26 cellular contexts compared by ENCODE assay signal in genomic region chr16:89168381-89169189, GRCh38. TPM values are rescaled to one million over a fixed set of nuclear protein-coding genes. Genes with fewer than 3 reads are reported as not detected.
DNase-seq lines count a peak whose midpoint lies in the region; ATAC-seq, FAIRE-seq and TF ChIP-seq lines count a peak whose summit lies in the region.
"Had no signal": no experiment of that assay in that cellular context is flagged by ENCODE, and none has a peak within 500 bp of the region (broad histone marks: within the 10 kb centered on the region; RNA-seq: fewer than 3 reads in every experiment).

No MANE protein-coding gene starts in this region.

- no peak for FAIRE-seq in K562 (lab: Jason Lieb, UNC)

- H3K27me3 Mint-ChIP-seq in HFFc6 (ENCODE audit: insufficient read depth): peaks cover 3% of the 10 kb centered on the region
- peaks cover 12% of the 10 kb centered on the region for H3K27me3 Mint-ChIP-seq in neural progenitor cell (ENCODE audit: insufficient read depth, low read depth)
- H3K27me3 Mint-ChIP-seq: T-helper 17 cell had no signal

- WGBS in K562 (ENCODE audit: insufficient coverage, low coverage, missing lambda C conversion rate): 57% methylated on average over 22 of the region's 23 CpGs

- peak; percentile 57 for DNase-seq in DMS 273 (lab: John Stamatoyannopoulos, UW; ENCODE audit: unreplicated experiment)
- no peak for DNase-seq in DMS 273 treated with DMSO at 0.1 percent for 48 hours (lab: John Stamatoyannopoulos, UW)
- DNase-seq in HFFc6: no peak
- DNase-seq in K562 (ENCODE audit: extremely low read depth in 1 of 4, low spot score in 3 of 4): no peak
- DNase-seq in neural progenitor cell (ENCODE audit: low spot score): no peak
- no peak for DNase-seq in iPS-NIHi7 (ENCODE audit: extremely low spot score)
- DNase-seq: 8988T; activated B cell treated with CpG ODN at 0.5 μM for 24 hours; activated CD8-positive, alpha-beta memory T cell treated with anti-CD3 and anti-CD28 coated beads for 24 hours; cortex of kidney; gastrocnemius medialis; KBM-7; mesendoderm; natural killer cell; NCI-H187 treated with DMSO at 0.1 percent for 48 hours; PC-9; stimulated activated CD4-positive, alpha-beta T cell treated with anti-CD3 and anti-CD28 coated beads, Interleukin-4, amount 100 ng/mL, for 1 hour; stimulated activated naive CD8-positive, alpha-beta T cell treated with anti-CD3 and anti-CD28 coated beads, Interleukin-15, amount 100 ng/mL, for 72 hours; T-helper 17 cell had no signal

- TF ChIP-seq RAD21 in K562 (CRISPR knock-in tag; conservative IDR thresholded peaks at IDR 0.05 in 1 of 2, IDR thresholded peaks at IDR 0.05 in 1 of 2): no peak

- no peak overlapping the region for H3K4me3 Mint-ChIP-seq in HFFc6
- H3K4me3 Mint-ChIP-seq in neural progenitor cell: no peak overlapping the region
- H3K4me3 Mint-ChIP-seq: activated B cell treated with CpG ODN at 0.5 μM for 24 hours; activated T-helper 1 cell treated with anti-CD3 and anti-CD28 coated beads, Interleukin-12 subunit alpha, Interleukin-12 subunit beta, Interleukin-2, Interleukin-4 antibody, amounts not matched to agents 30 ng/mL and 10 ng/mL and 1 ng/mL, durations not matched to agents 14 hours and 24 hours and 36 hours; natural killer cell; stimulated activated naive CD8-positive, alpha-beta T cell treated with anti-CD3 and anti-CD28 coated beads, Interleukin-15, amount 100 ng/mL, for 72 hours; T-helper 17 cell had no signal

- no peaks in the 10 kb centered on the region for H3K36me3 Mint-ChIP-seq in HFFc6 (ENCODE audit: low read depth)
- no peaks in the 10 kb centered on the region for H3K36me3 Mint-ChIP-seq in neural progenitor cell
- H3K36me3 Mint-ChIP-seq: activated naive CD4-positive, alpha-beta T cell treated with anti-CD3 and anti-CD28 coated beads, Interleukin-2, amount 50 U/mL, for 72 hours; natural killer cell had no signal

- intact Hi-C loops in K562 (cut with micrococcal nuclease): loop anchor here (10.0 kb wide), 1 partner anchor 194 kb away; the partner anchor contains the start of gene CBFA2T3

- BruUV-seq in K562 (replicated peaks; lab: Mats Ljungman, UMichigan): no TSS peak

- H3K9ac ChIP-seq in K562 (ENCODE audit: insufficient read depth in 1 of 2, low read depth in 2 of 2, low read length in 2 of 2): peak overlapping the region in 1 of 2 experiments; percentile 48; a peak in 1 of 4 replicates
- H3K9ac ChIP-seq in neural progenitor cell: no peak overlapping the region

- H3K36me3 ChIP-seq in K562 (ENCODE audit: control insufficient read depth, insufficient read depth, low read length) (no peaks in the 10 kb centered on the region), neural progenitor cell (no peaks in the 10 kb centered on the region)
- H3K36me3 ChIP-seq: gastrocnemius medialis had no signal

- no peak overlapping the region for H3K27ac ChIP-seq in K562 (ENCODE audit: extremely low read depth, low read depth, low read length)
- no peak overlapping the region for H3K27ac ChIP-seq in neural progenitor cell
- H3K27ac ChIP-seq: gastrocnemius medialis, PC-9, skin epidermis had no signal

- H2AFZ ChIP-seq in K562 (ENCODE audit: low read depth, low read length) (no peak overlapping the region), neural progenitor cell (replicated peaks) (no peak overlapping the region)
- H2AFZ ChIP-seq: PC-9 had no signal

- H3K4me1 ChIP-seq in K562 (replicated peaks in 1 of 2; ENCODE audit: control insufficient read depth in 2 of 2, insufficient read depth in 2 of 2, low read length in 2 of 2) (peaks cover 18 to 88% of the 10 kb centered on the region in 2 experiments), neural progenitor cell (peaks cover 27% of the 10 kb centered on the region)

- H3K27ac Mint-ChIP-seq in HFFc6 (no peak overlapping the region), neural progenitor cell (peak overlapping the region; percentile 74)
- H3K27ac Mint-ChIP-seq: activated B cell treated with CpG ODN at 0.5 μM for 24 hours; activated T-helper 1 cell treated with anti-CD3 and anti-CD28 coated beads, Interleukin-12 subunit alpha, Interleukin-12 subunit beta, Interleukin-2, Interleukin-4 antibody, amounts not matched to agents 30 ng/mL and 10 ng/mL and 1 ng/mL, durations not matched to agents 14 hours and 24 hours and 36 hours; natural killer cell; stimulated activated naive CD8-positive, alpha-beta T cell treated with anti-CD3 and anti-CD28 coated beads, Interleukin-15, amount 100 ng/mL, for 72 hours; T-helper 17 cell had no signal

- in situ Hi-C loops in K562 (cut with MboI): loop anchor here (5.0 kb wide), 1 partner anchor 356 kb away; the partner anchor contains the start of gene APRT

- peaks cover 14% of the 10 kb centered on the region for H3K4me1 Mint-ChIP-seq in HFFc6 (ENCODE audit: low read depth)
- H3K4me1 Mint-ChIP-seq in neural progenitor cell: peaks cover 26% of the 10 kb centered on the region

- H3K79me2 ChIP-seq in K562 (ENCODE audit: control insufficient read depth, insufficient read depth, low read length) (no peaks in the 10 kb centered on the region), neural progenitor cell (ENCODE audit: low read depth) (no peaks in the 10 kb centered on the region)

- POLR2A ChIA-PET in K562 (lab: Yijun Ruan, JAX): no interaction called here

- CTCF ChIA-PET in K562 (lab: Yijun Ruan, JAX; ENCODE audit: low intra/inter-chr PET ratio): interaction anchor here (1.0 to 2.6 kb wide), 3 partner anchors 356 to 431 kb away, joined by 3 to 21 read pairs (median 16); partner anchors contain the start of gene APRT

- peaks cover 3% of the 10 kb centered on the region for H3F3A ChIP-seq in neural progenitor cell (ENCODE audit: low read depth)

- TF ChIP-seq CTCF in HFFc6 (IDR thresholded peaks at IDR 0.05) (peak; percentile 47), K562 (IDR thresholded peaks at IDR 0.05 in 2 of 3, conservative IDR thresholded peaks at IDR 0.05 in 1 of 3; ENCODE audit: insufficient read depth in 2 of 3, low read depth in 1 of 3, low read length in 3 of 3) (peak in 2 of 3 experiments; percentile 30 to 38; a peak in 2 of 6 replicates), neural progenitor cell (IDR thresholded peaks at IDR 0.05) (no peak)

- TF ChIP-seq EP300 in K562 (IDR thresholded peaks at IDR 0.05; ENCODE audit: low read length): no peak

- H4K20me1 ChIP-seq in K562 (replicated peaks; ENCODE audit: control insufficient read depth, insufficient read depth, low read length): peaks cover 3% of the 10 kb centered on the region; the same call in 1 of the 2 replicates
- peaks cover 24% of the 10 kb centered on the region for H4K20me1 ChIP-seq in neural progenitor cell (ENCODE audit: low read depth)

- H3K4me2 ChIP-seq in K562 (ENCODE audit: insufficient read depth, low read length): no peak overlapping the region
- H3K4me2 ChIP-seq in neural progenitor cell: no peak overlapping the region
- H3K4me2 ChIP-seq: PC-9 had no signal

- H3K9me3 Mint-ChIP-seq in HFFc6 (no peaks in the 10 kb centered on the region), neural progenitor cell (no peaks in the 10 kb centered on the region)
- H3K9me3 Mint-ChIP-seq: activated B cell treated with CpG ODN at 0.5 μM for 24 hours; activated naive CD4-positive, alpha-beta T cell treated with anti-CD3 and anti-CD28 coated beads, Interleukin-2, amount 50 U/mL, for 72 hours; activated T-helper 1 cell treated with anti-CD3 and anti-CD28 coated beads, Interleukin-12 subunit alpha, Interleukin-12 subunit beta, Interleukin-2, Interleukin-4 antibody, amounts not matched to agents 30 ng/mL and 10 ng/mL and 1 ng/mL, durations not matched to agents 14 hours and 24 hours and 36 hours; natural killer cell; stimulated activated naive CD8-positive, alpha-beta T cell treated with anti-CD3 and anti-CD28 coated beads, Interleukin-15, amount 100 ng/mL, for 72 hours had no signal

- H3K9me3 ChIP-seq in K562 (replicated peaks; ENCODE audit: control insufficient read depth, insufficient read depth, low read depth, low read length) (no peaks in the 10 kb centered on the region), neural progenitor cell (ENCODE audit: low read depth) (no peaks in the 10 kb centered on the region)
- H3K9me3 ChIP-seq: gastrocnemius medialis had no signal

- peaks cover 0 to 10% of the 10 kb centered on the region in 2 experiments; a peak in 1 of 5 replicates for H3K27me3 ChIP-seq in K562 (ENCODE audit: control insufficient read depth in 2 of 2, insufficient read depth in 2 of 2, low read length in 2 of 2)
- peaks cover 49% of the 10 kb centered on the region for H3K27me3 ChIP-seq in neural progenitor cell

- H3K4me3 ChIP-seq in K562 (no peak overlapping the region), neural progenitor cell (no peak overlapping the region)
- H3K4me3 ChIP-seq: gastrocnemius medialis, PC-9, skin epidermis had no signal

- ATAC-seq in K562: no peak
- ATAC-seq in GM21825 (IDR thresholded peaks at IDR 0.05; ENCODE audit: unreplicated experiment): no peak
- ATAC-seq in HG02763 (IDR thresholded peaks at IDR 0.05; ENCODE audit: unreplicated experiment): no peak
- ATAC-seq: activated naive CD4-positive, alpha-beta T cell treated with anti-CD3 and anti-CD28 coated beads, Interleukin-2, amount 50 U/mL, for 72 hours; gastrocnemius medialis; natural killer cell; stimulated activated naive CD8-positive, alpha-beta T cell treated with anti-CD3 and anti-CD28 coated beads, Interleukin-15, amount 100 ng/mL, for 72 hours; T-helper 17 cell had no signal

- no peaks in the 10 kb centered on the region for H3K9me1 ChIP-seq in K562 (ENCODE audit: control insufficient read depth, insufficient read depth, low read length)

- TF ChIP-seq POLR2A in K562 (conservative IDR thresholded peaks at IDR 0.05): no peak

RNA-seq across cellular contexts. Expression of gene CDH15, which starts 3.0 kb away (rescaled TPM):
- total RNA-seq in HFFc6 (2021; fragmentation: NEBNext Ultra II Directional; extraction: Animal tissue kit (Norgen Biotek cat#: 25700)): under 1 TPM in 2 of 6 experiments, not detected in 4; 0.05 to 0.07 TPM
- total RNA-seq in K562 (2011; cell fraction: chromatin; rRNA removed; ENCODE audit: low replicate concordance): 0.37 TPM in 1 of 2 replicates, not detected in the other
- 0.33 TPM in 1 of 2 replicates, not detected in the other for total RNA-seq in K562 (2011; cell fraction: nucleolus; rRNA removed)
- total RNA-seq in K562 (2011; cell fraction: nucleoplasm; rRNA removed): not detected in 2 replicates
- 0.16 and 0.18 TPM in 2 replicates for total RNA-seq in K562 (2014; rRNA removed)
- not detected in 2 replicates for total RNA-seq in K562 (2014; rRNA removed; fragmentation: Illumina TruSeq; extraction: Trizol)
- total RNA-seq in K562 (2015; rRNA removed; fragmentation: Illumina TruSeq; extraction: Trizol): not detected in 2 replicates
- total RNA-seq in K562 (2021): 0.07 and 0.11 TPM in 2 replicates
- 0.03 TPM in 1 of 2 replicates, not detected in the other for polyA plus RNA-seq in K562 (2011; rRNA removed)
- 0.03 and 0.12 TPM in 2 replicates for polyA plus RNA-seq in K562 (2011; cell fraction: cytosol; rRNA removed)
- 0.08 and 0.09 TPM in 2 replicates for polyA plus RNA-seq in K562 (2011; cell fraction: nucleus; rRNA removed)
- 0.11 and 0.12 TPM in 2 replicates for polyA plus RNA-seq in K562 (2012)
- polyA plus RNA-seq in K562 (2014; fragmentation: Illumina TruSeq; extraction: Trizol): not detected in 2 replicates
- not detected for polyA plus RNA-seq in K562 (2014; fragmentation: Nextera tagmentation; extraction: Ambion mirVana)
- polyA plus RNA-seq in K562 (2014; rRNA removed): not detected in 2 replicates
- not detected in 2 replicates for polyA minus RNA-seq in K562 (2011; rRNA and poly(A)+ RNA removed)
- not detected in 2 replicates for polyA minus RNA-seq in K562 (2011; cell fraction: cytosol; rRNA and poly(A)+ RNA removed)
- not detected in 2 replicates for polyA minus RNA-seq in K562 (2011; cell fraction: nucleus; rRNA and poly(A)+ RNA removed)
- not detected in 2 replicates for total RNA-seq in neural progenitor cell (ENCODE audit: low replicate concordance)
- total RNA-seq: activated B cell treated with CpG ODN at 0.5 μM for 24 hours; activated T-helper 1 cell treated with anti-CD3 and anti-CD28 coated beads, Interleukin-12 subunit alpha, Interleukin-12 subunit beta, Interleukin-2, Interleukin-4 antibody, amounts not matched to agents 30 ng/mL and 10 ng/mL and 1 ng/mL, durations not matched to agents 14 hours and 24 hours and 36 hours; PC-9; ureter had no signal

RNA-seq across cellular contexts. Expression of gene SLC22A31, which starts 31.8 kb away (rescaled TPM):
- not detected for total RNA-seq in HFFc6 (2021; fragmentation: NEBNext Ultra II Directional; extraction: Animal tissue kit (Norgen Biotek cat#: 25700))
- 1.7 and 10.2 TPM in 2 replicates for total RNA-seq in K562 (2011; cell fraction: chromatin; rRNA removed; ENCODE audit: low replicate concordance)
- 8.4 and 9.0 TPM in 2 replicates for total RNA-seq in K562 (2011; cell fraction: nucleolus; rRNA removed)
- total RNA-seq in K562 (2011; cell fraction: nucleoplasm; rRNA removed): 3.0 and 3.2 TPM in 2 replicates
- total RNA-seq in K562 (2014; rRNA removed) (0.54 and 0.86 TPM in 2 replicates), K562 (2014; rRNA removed; fragmentation: Illumina TruSeq; extraction: Trizol) (not detected in 2 replicates), K562 (2015; rRNA removed; fragmentation: Illumina TruSeq; extraction: Trizol) (0.15 and 0.29 TPM in 2 replicates), K562 (2021) (1.1 and 1.3 TPM in 2 replicates), neural progenitor cell (ENCODE audit: low replicate concordance) (0.87 TPM in 1 of 2 replicates, not detected in the other)
- polyA plus RNA-seq in K562 (2011; rRNA removed) (0.39 and 1.9 TPM in 2 replicates), K562 (2014; fragmentation: Illumina TruSeq; extraction: Trizol) (0.36 and 0.47 TPM in 2 replicates), K562 (2014; fragmentation: Nextera tagmentation; extraction: Ambion mirVana) (not detected), K562 (2014; rRNA removed) (2.2 and 2.4 TPM in 2 replicates)
- polyA plus RNA-seq in K562 (2011; cell fraction: cytosol; rRNA removed): 0.94 and 0.97 TPM in 2 replicates
- polyA plus RNA-seq in K562 (2011; cell fraction: nucleus; rRNA removed): 21.9 and 26.1 TPM in 2 replicates
- 0.74 and 1.7 TPM in 2 replicates for polyA plus RNA-seq in K562 (2012)
- polyA minus RNA-seq in K562 (2011; rRNA and poly(A)+ RNA removed): not detected in 2 replicates
- polyA minus RNA-seq in K562 (2011; cell fraction: cytosol; rRNA and poly(A)+ RNA removed): 0.76 TPM in 1 of 2 replicates, not detected in the other
- 1.9 and 3.9 TPM in 2 replicates for polyA minus RNA-seq in K562 (2011; cell fraction: nucleus; rRNA and poly(A)+ RNA removed)
- total RNA-seq: activated B cell treated with CpG ODN at 0.5 μM for 24 hours, gastrocnemius medialis, NCI-H460 had no signal

RNA-seq across cellular contexts. Expression of gene ZNF778, which starts 48.9 kb away (rescaled TPM):
- total RNA-seq in HFFc6 (2021; fragmentation: NEBNext Ultra II Directional; extraction: Animal tissue kit (Norgen Biotek cat#: 25700)): 1 to 10 TPM; 6.8 to 8.1 (median 7.5) TPM
- total RNA-seq in K562 (2011; cell fraction: chromatin; rRNA removed; ENCODE audit: low replicate concordance): 47.1 and 61.9 TPM in 2 replicates
- total RNA-seq in K562 (2011; cell fraction: nucleolus; rRNA removed): 22.5 and 24.7 TPM in 2 replicates
- total RNA-seq in K562 (2011; cell fraction: nucleoplasm; rRNA removed): 21.5 and 25.0 TPM in 2 replicates
- total RNA-seq in K562 (2014; rRNA removed) (18.3 and 26.8 TPM in 2 replicates), K562 (2014; rRNA removed; fragmentation: Illumina TruSeq; extraction: Trizol) (7.4 and 8.2 TPM in 2 replicates), K562 (2015; rRNA removed; fragmentation: Illumina TruSeq; extraction: Trizol) (6.4 and 7.5 TPM in 2 replicates), K562 (2021) (12.4 and 14.3 TPM in 2 replicates), neural progenitor cell (ENCODE audit: low replicate concordance) (21.5 and 26.1 TPM in 2 replicates)
- polyA plus RNA-seq in K562 (2011; rRNA removed) (6.9 and 9.7 TPM in 2 replicates), K562 (2014; fragmentation: Illumina TruSeq; extraction: Trizol) (7.4 and 7.5 TPM in 2 replicates), K562 (2014; fragmentation: Nextera tagmentation; extraction: Ambion mirVana) (under 1 TPM; 0.70 to 0.80 TPM), K562 (2014; rRNA removed) (33.9 and 60.6 TPM in 2 replicates)
- 5.1 and 5.2 TPM in 2 replicates for polyA plus RNA-seq in K562 (2011; cell fraction: cytosol; rRNA removed)
- 12.6 and 18.5 TPM in 2 replicates for polyA plus RNA-seq in K562 (2011; cell fraction: nucleus; rRNA removed)
- 6.3 and 7.9 TPM in 2 replicates for polyA plus RNA-seq in K562 (2012)
- 16.9 and 19.1 TPM in 2 replicates for polyA minus RNA-seq in K562 (2011; rRNA and poly(A)+ RNA removed)
- polyA minus RNA-seq in K562 (2011; cell fraction: cytosol; rRNA and poly(A)+ RNA removed): 7.0 and 9.8 TPM in 2 replicates
- polyA minus RNA-seq in K562 (2011; cell fraction: nucleus; rRNA and poly(A)+ RNA removed): 9.3 and 12.1 TPM in 2 replicates
